In genomic region chr5:119406551-119406950, GRCh38 we compare ENCODE assay signal across 19 cellular contexts. TPM values are rescaled to one million over a fixed set of nuclear protein-coding genes. Genes with fewer than 3 reads are reported as not detected.
A peak's percentile ranks its signal among the peaks of the same experiment; 100 is the strongest.
DNase-seq lines count a peak whose midpoint lies in the region; ATAC-seq and TF ChIP-seq lines count a peak whose summit lies in the region.
"Had no signal": no experiment of that assay in that cellular context is flagged by ENCODE, and none has a peak within 500 bp of the region (broad histone marks: within the 10 kb centered on the region; RNA-seq: fewer than 3 reads in every experiment).

No MANE protein-coding gene starts in this region.

- no peaks in the 10 kb centered on the region for H4K20me1 ChIP-seq in mammary epithelial cell (ENCODE audit: insufficient read depth, low read length)
- H4K20me1 ChIP-seq: BLaER1 treated with 17β-estradiol and CSF1 and Interleukin-3, amounts not matched to agents 10 nM and 100 nM had no signal

- DNase-seq in mammary epithelial cell = peak; percentile 23
- DNase-seq in breast epithelium (ENCODE audit: low spot score in 2 of 2) = no peak
- peak; percentile 15 for DNase-seq in fibroblast of gingiva (ENCODE audit: low read depth)
- DNase-seq: BE2C; CD4-positive, alpha-beta T cell; CD8-positive, alpha-beta memory T cell; DMS 273 treated with DMSO at 0.1 percent for 48 hours; DMS53; DMS79 treated with DMSO at 0.1 percent for 48 hours; GF-D8; H9 had no signal

- no peak overlapping the region for H3K4me3 ChIP-seq in mammary epithelial cell (replicated peaks in 1 of 3; ENCODE audit: insufficient read depth in 1 of 3, low read depth in 2 of 3, low read length in 3 of 3)
- no peak overlapping the region for H3K4me3 ChIP-seq in breast epithelium
- H3K4me3 ChIP-seq: BLaER1 treated with 17β-estradiol and CSF1 and Interleukin-3, amounts not matched to agents 10 nM and 100 nM; GM23338 had no signal

- H3K27ac ChIP-seq in mammary epithelial cell (ENCODE audit: insufficient read depth, low read depth, low read length) (no peak overlapping the region), breast epithelium (no peak overlapping the region)
- H3K27ac ChIP-seq: 22Rv1; BLaER1 treated with 17β-estradiol and CSF1 and Interleukin-3, amounts not matched to agents 10 nM and 100 nM had no signal

- no peak overlapping the region for H3K4me3 Mint-ChIP-seq in stimulated activated memory B cell treated with anti-CD40 and anti-IgM and Interleukin-4, amounts not matched to agents 10 μg/mL and 1 μg/mL and 100 μg/mL, for 72 hours
- H3K4me3 Mint-ChIP-seq: CD14-positive monocyte; CD4-positive, alpha-beta T cell; CD8-positive, alpha-beta memory T cell; GM23338; H9 had no signal

- no peak for TF ChIP-seq CTCF in mammary epithelial cell (conservative IDR thresholded peaks at IDR 0.05 in 1 of 2, IDR thresholded peaks at IDR 0.05 in 1 of 2; ENCODE audit: extremely low read depth in 1 of 2, insufficient read depth in 1 of 2, low read depth in 1 of 2, low read length in 2 of 2)
- TF ChIP-seq CTCF in breast epithelium (IDR thresholded peaks at IDR 0.05) = no peak

- H3K27me3 Mint-ChIP-seq in stimulated activated memory B cell treated with anti-CD40 and anti-IgM and Interleukin-4, amounts not matched to agents 10 μg/mL and 1 μg/mL and 100 μg/mL, for 72 hours = no peaks in the 10 kb centered on the region
- H3K27me3 Mint-ChIP-seq: CD4-positive, alpha-beta T cell had no signal

- no peak overlapping the region for H3K9ac ChIP-seq in mammary epithelial cell (ENCODE audit: insufficient read depth, low read length)
- H3K9ac ChIP-seq: BLaER1 treated with 17β-estradiol and CSF1 and Interleukin-3, amounts not matched to agents 10 nM and 100 nM had no signal

- no peaks in the 10 kb centered on the region for H3K36me3 ChIP-seq in mammary epithelial cell (ENCODE audit: insufficient read depth, low read length)
- H3K36me3 ChIP-seq in breast epithelium = no peaks in the 10 kb centered on the region
- H3K36me3 ChIP-seq: BE2C; BLaER1 treated with 17β-estradiol and CSF1 and Interleukin-3, amounts not matched to agents 10 nM and 100 nM had no signal

- intact Hi-C loops in mammary epithelial cell (cut with micrococcal nuclease) (no loop called here), breast epithelium (cut with DNase I; ENCODE audit: low total_unique reads) (no loop called here)

- H3K79me2 ChIP-seq in mammary epithelial cell (ENCODE audit: insufficient read depth, low read length) = no peaks in the 10 kb centered on the region

- ATAC-seq in stimulated activated memory B cell treated with anti-CD40 and anti-IgM and Interleukin-4, amounts not matched to agents 10 μg/mL and 1 μg/mL and 100 μg/mL, for 72 hours = no peak
- ATAC-seq in HG03025 (IDR thresholded peaks at IDR 0.05; ENCODE audit: low FRiP score, unreplicated experiment) (no peak), HG02870 (IDR thresholded peaks at IDR 0.05; ENCODE audit: unreplicated experiment) (no peak)
- ATAC-seq: GM23338, HCT116 had no signal

- in situ Hi-C loops in mammary epithelial cell (cut with MboI; ENCODE audit: low sequenced_read_pairs in 2 of 2) = loop anchor here in 1 of 2 donors (10.0 to 25.0 kb wide), 2 partner anchors 72 to 369 kb away; no protein-coding TSS in a partner anchor

- no peak overlapping the region for H3K4me2 ChIP-seq in mammary epithelial cell (ENCODE audit: insufficient read depth, low read depth, low read length)
- H3K4me2 ChIP-seq: GM23338 had no signal

- H3K4me1 ChIP-seq in mammary epithelial cell (ENCODE audit: insufficient read depth, low read length) (peaks cover 8% of the 10 kb centered on the region), breast epithelium (no peaks in the 10 kb centered on the region)
- H3K4me1 ChIP-seq: BE2C had no signal

- no peaks in the 10 kb centered on the region for H3K9me3 ChIP-seq in mammary epithelial cell (replicated peaks; ENCODE audit: insufficient read depth, low read length)
- H3K9me3 ChIP-seq in breast epithelium = no peaks in the 10 kb centered on the region
- H3K9me3 ChIP-seq: BE2C; BLaER1 treated with 17β-estradiol and CSF1 and Interleukin-3, amounts not matched to agents 10 nM and 100 nM had no signal

- no peaks in the 10 kb centered on the region for H3K36me3 Mint-ChIP-seq in stimulated activated memory B cell treated with anti-CD40 and anti-IgM and Interleukin-4, amounts not matched to agents 10 μg/mL and 1 μg/mL and 100 μg/mL, for 72 hours
- H3K36me3 Mint-ChIP-seq: CD14-positive monocyte; CD8-positive, alpha-beta memory T cell had no signal

- no peaks in the 10 kb centered on the region for H3K9me3 Mint-ChIP-seq in stimulated activated memory B cell treated with anti-CD40 and anti-IgM and Interleukin-4, amounts not matched to agents 10 μg/mL and 1 μg/mL and 100 μg/mL, for 72 hours
- H3K9me3 Mint-ChIP-seq: CD4-positive, alpha-beta T cell; CD8-positive, alpha-beta memory T cell; GM23338; H9 had no signal

- H3K27ac Mint-ChIP-seq in stimulated activated memory B cell treated with anti-CD40 and anti-IgM and Interleukin-4, amounts not matched to agents 10 μg/mL and 1 μg/mL and 100 μg/mL, for 72 hours = peak overlapping the region; percentile 63
- H3K27ac Mint-ChIP-seq: CD4-positive, alpha-beta T cell; GM23338; H9 had no signal

- dilution Hi-C loops in mammary epithelial cell (cut with HindIII; ENCODE audit: low sequenced_read_pairs) = loop anchor here (25.0 kb wide), 1 partner anchor 369 kb away; no protein-coding TSS in a partner anchor

- peaks cover 58% of the 10 kb centered on the region for H3K4me1 Mint-ChIP-seq in stimulated activated memory B cell treated with anti-CD40 and anti-IgM and Interleukin-4, amounts not matched to agents 10 μg/mL and 1 μg/mL and 100 μg/mL, for 72 hours

- no TSS peak for BruUV-seq in mammary epithelial cell (replicated peaks; lab: Mats Ljungman, UMichigan)

- CTCF ChIA-PET in mammary epithelial cell (lab: Charles Lee; ENCODE audit: low non-redundant PET) = no interaction called here

- no peak for TF ChIP-seq POLR2A in breast epithelium (IDR thresholded peaks at IDR 0.05)

- no peaks in the 10 kb centered on the region for H3K27me3 ChIP-seq in mammary epithelial cell (ENCODE audit: insufficient read depth, low read length)
- no peaks in the 10 kb centered on the region for H3K27me3 ChIP-seq in breast epithelium
- H3K27me3 ChIP-seq: BE2C; BLaER1 treated with 17β-estradiol and CSF1 and Interleukin-3, amounts not matched to agents 10 nM and 100 nM had no signal

- H2AFZ ChIP-seq in mammary epithelial cell (ENCODE audit: low read depth, low read length) = no peak overlapping the region
- H2AFZ ChIP-seq: GM23338 had no signal

- 94% methylated on average over 4 of the region's 4 CpGs for WGBS in mammary epithelial cell (ENCODE audit: low coverage, missing lambda C conversion rate)

RNA-seq across cellular contexts. Expression of gene HSD17B4, which starts 45.7 kb away (rescaled TPM):
- total RNA-seq in mammary epithelial cell (100 to 1,000 TPM; 131 to 168 TPM), breast epithelium (100 to 1,000 TPM; 173 to 360 (median 265) TPM)
- 139 TPM for polyA plus RNA-seq in mammary epithelial cell
- polyA minus RNA-seq in mammary epithelial cell = 207 TPM

RNA-seq across cellular contexts. Expression of gene TNFAIP8, which starts 50.7 kb away (rescaled TPM):
- 10 to 100 TPM; 11.3 to 15.9 TPM for total RNA-seq in mammary epithelial cell
- polyA plus RNA-seq in mammary epithelial cell = 15.4 TPM
- 7.1 TPM for polyA minus RNA-seq in mammary epithelial cell
- 100 to 1,000 TPM in 1 of 3 donors, 10 to 100 TPM in 2; 35.4 to 167 (median 37.3) TPM for total RNA-seq in breast epithelium

Comparison
In these comparisons a context has a peak if more than half of its experiments do, and no peak if none do; other contexts are left out.
1. DNase-seq: peak in mammary epithelial cell (single experiment) and fibroblast of gingiva (single experiment); none in breast epithelium (0 of 2).